17 cellular contexts compared by ENCODE assay signal in the genomic region with DNA sequence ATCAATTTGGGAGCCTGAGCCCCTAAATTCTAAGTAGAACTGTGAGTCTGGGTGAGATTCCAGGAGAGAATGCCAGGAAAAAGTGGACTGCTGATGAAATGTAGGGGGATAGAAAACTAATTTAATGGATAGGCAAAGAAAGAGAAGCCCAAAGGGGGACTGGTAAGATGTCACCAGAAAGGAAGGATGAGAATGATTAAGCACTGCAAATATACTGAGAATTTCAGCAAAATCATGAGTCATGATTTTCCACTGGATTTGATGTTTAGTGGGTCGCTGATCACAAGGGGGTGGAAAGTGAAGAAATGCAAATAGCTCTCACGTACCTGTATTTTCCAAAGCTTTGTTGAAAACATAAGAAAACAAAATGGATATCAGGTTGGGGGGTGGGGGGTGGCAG.
A peak's percentile ranks its signal among the peaks of the same experiment; 100 is the strongest.
DNase-seq lines count a peak whose midpoint lies in the region; ATAC-seq, FAIRE-seq and TF ChIP-seq lines count a peak whose summit lies in the region.
"Had no signal": no experiment of that assay in that cellular context is flagged by ENCODE, and none has a peak within 500 bp of the region (broad histone marks: within the 10 kb centered on the region; RNA-seq: fewer than 3 reads in every experiment).

No MANE protein-coding gene starts in this region.

- peak; percentile 25 to 69 for DNase-seq in A549 (ENCODE audit: low read depth in 1 of 2, low spot score in 1 of 2)
- DNase-seq in ELR (ENCODE audit: low read depth) = peak; percentile 73
- DNase-seq in SK-N-SH = no peak
- DNase-seq in fibroblast of mammary gland (ENCODE audit: low read depth) = peak; percentile 55
- DNase-seq in mesenteric fat pad (ENCODE audit: low spot score) = no peak
- DNase-seq: activated B cell treated with CpG ODN at 0.5 μM for 24 hours, left cardiac atrium, NCI-H187, NCI-H524 treated with DMSO at 0.1 percent for 48 hours, occipital lobe, PC-9 had no signal

- H3K27ac ChIP-seq in A549 (peak overlapping the region in 1 of 2 experiments; percentile 66; a peak in 4 of 6 replicates), SK-N-SH (ENCODE audit: low read depth in 2 of 2, low read length in 1 of 2) (peak overlapping the region in 1 of 2 experiments; percentile 46; a peak in 2 of 4 replicates)
- H3K27ac ChIP-seq: BLaER1, PC-9 had no signal

- CTCF ChIA-PET in A549 (lab: Yijun Ruan, JAX) = interaction anchor here (0.7 to 1.0 kb wide), 3 partner anchors 26 to 144 kb away, joined by 3 to 4 read pairs (median 3); no protein-coding TSS in a partner anchor
- CTCF ChIA-PET in SK-N-SH (lab: Yijun Ruan, JAX) = interaction anchor here (0.6 to 1.0 kb wide), 2 partner anchors 25 to 34 kb away, joined by 3 read pairs; no protein-coding TSS in a partner anchor

- H3K4me1 ChIP-seq in A549 (peaks cover 12% of the 10 kb centered on the region), SK-N-SH (ENCODE audit: control insufficient read depth in 1 of 2, insufficient read depth in 2 of 2, low read depth in 1 of 2, low read length in 1 of 2) (peaks cover 0 to 4% of the 10 kb centered on the region in 2 experiments; a peak in 1 of 4 replicates)

- H3K79me2 ChIP-seq in SK-N-SH (ENCODE audit: insufficient read depth) = no peaks in the 10 kb centered on the region

- H3K36me3 ChIP-seq in SK-N-SH (replicated peaks in 1 of 2; ENCODE audit: control insufficient read depth in 1 of 2, insufficient read depth in 2 of 2, low read length in 1 of 2) = no peaks in the 10 kb centered on the region

- H3K36me3 Mint-ChIP-seq in stimulated activated memory B cell treated with anti-CD40 and anti-IgM and Interleukin-4, amounts not matched to agents 10 μg/mL and 1 μg/mL and 100 μg/mL, for 72 hours = peaks cover 63% of the 10 kb centered on the region
- H3K36me3 Mint-ChIP-seq: stimulated activated effector memory CD8-positive, alpha-beta T cell treated with anti-CD3 and anti-CD28 coated beads, Interleukin-12 subunit alpha, Interleukin-12 subunit beta, amount 100 ng/mL, for 72 hours had no signal

- FAIRE-seq in A549 (lab: Jason Lieb, UNC) = no peak
- FAIRE-seq: H1 had no signal

- TF ChIP-seq RAD21 in A549 (conservative IDR thresholded peaks at IDR 0.05 in 1 of 2, IDR thresholded peaks at IDR 0.05 in 1 of 2) = no peak
- no peak for TF ChIP-seq RAD21 in SK-N-SH (IDR thresholded peaks at IDR 0.05; ENCODE audit: low read length)

- no peak overlapping the region for H3K4me3 Mint-ChIP-seq in stimulated activated memory B cell treated with anti-CD40 and anti-IgM and Interleukin-4, amounts not matched to agents 10 μg/mL and 1 μg/mL and 100 μg/mL, for 72 hours
- H3K4me3 Mint-ChIP-seq: activated B cell treated with CpG ODN at 0.5 μM for 24 hours; stimulated activated effector memory CD8-positive, alpha-beta T cell treated with anti-CD3 and anti-CD28 coated beads, Interleukin-12 subunit alpha, Interleukin-12 subunit beta, amount 100 ng/mL, for 72 hours had no signal

- H3K9ac ChIP-seq in SK-N-SH = no peak overlapping the region
- H3K9ac ChIP-seq: BLaER1 had no signal

- ATAC-seq in A549 = peak; percentile 73 to 76; a peak in 5 of 6 replicates
- no peak for ATAC-seq in HG03378 (IDR thresholded peaks at IDR 0.05; ENCODE audit: unreplicated experiment)
- no peak for ATAC-seq in HG03469 (IDR thresholded peaks at IDR 0.05; ENCODE audit: unreplicated experiment)
- ATAC-seq in stimulated activated memory B cell treated with anti-CD40 and anti-IgM and Interleukin-4, amounts not matched to agents 10 μg/mL and 1 μg/mL and 100 μg/mL, for 72 hours = no peak
- ATAC-seq: left cardiac atrium; stimulated activated effector memory CD8-positive, alpha-beta T cell treated with anti-CD3 and anti-CD28 coated beads, Interleukin-12 subunit alpha, Interleukin-12 subunit beta, amount 100 ng/mL, for 72 hours had no signal

- no peaks in the 10 kb centered on the region for H3K9me3 Mint-ChIP-seq in stimulated activated memory B cell treated with anti-CD40 and anti-IgM and Interleukin-4, amounts not matched to agents 10 μg/mL and 1 μg/mL and 100 μg/mL, for 72 hours
- H3K9me3 Mint-ChIP-seq: activated B cell treated with CpG ODN at 0.5 μM for 24 hours; stimulated activated effector memory CD8-positive, alpha-beta T cell treated with anti-CD3 and anti-CD28 coated beads, Interleukin-12 subunit alpha, Interleukin-12 subunit beta, amount 100 ng/mL, for 72 hours had no signal

- peak overlapping the region; percentile 30; the same call in 2 of the 3 replicates for H3K4me2 ChIP-seq in A549
- H3K4me2 ChIP-seq in SK-N-SH = peak overlapping the region; percentile 19; the same call in 1 of the 2 replicates
- H3K4me2 ChIP-seq: BLaER1, PC-9 had no signal

- H3K4me3 ChIP-seq in A549 (no peak overlapping the region), SK-N-SH (ENCODE audit: low read depth in 2 of 2, low read length in 1 of 2) (no peak overlapping the region), fibroblast of mammary gland (ENCODE audit: control insufficient read depth, low read depth, low read length) (no peak overlapping the region)
- H3K4me3 ChIP-seq: BLaER1, PC-9 had no signal

- WGBS in A549 (ENCODE audit: missing lambda C conversion rate) = 9% methylated on average over 2 of the region's 2 CpGs
- WGBS in SK-N-SH (ENCODE audit: low lambda C conversion rate) = 24% methylated on average over 2 of the region's 2 CpGs

- no peaks in the 10 kb centered on the region for H4K20me1 ChIP-seq in SK-N-SH (ENCODE audit: insufficient read depth)
- H4K20me1 ChIP-seq: BLaER1 had no signal

- H3K27ac Mint-ChIP-seq in stimulated activated memory B cell treated with anti-CD40 and anti-IgM and Interleukin-4, amounts not matched to agents 10 μg/mL and 1 μg/mL and 100 μg/mL, for 72 hours = no peak overlapping the region
- H3K27ac Mint-ChIP-seq: activated B cell treated with CpG ODN at 0.5 μM for 24 hours; stimulated activated effector memory CD8-positive, alpha-beta T cell treated with anti-CD3 and anti-CD28 coated beads, Interleukin-12 subunit alpha, Interleukin-12 subunit beta, amount 100 ng/mL, for 72 hours had no signal

- H3F3A ChIP-seq in SK-N-SH (replicated peaks; ENCODE audit: insufficient read depth) = no peaks in the 10 kb centered on the region

- peaks cover 4% of the 10 kb centered on the region for H3K4me1 Mint-ChIP-seq in stimulated activated memory B cell treated with anti-CD40 and anti-IgM and Interleukin-4, amounts not matched to agents 10 μg/mL and 1 μg/mL and 100 μg/mL, for 72 hours
- H3K4me1 Mint-ChIP-seq: activated B cell treated with CpG ODN at 0.5 μM for 24 hours had no signal

- H3K27me3 Mint-ChIP-seq in stimulated activated memory B cell treated with anti-CD40 and anti-IgM and Interleukin-4, amounts not matched to agents 10 μg/mL and 1 μg/mL and 100 μg/mL, for 72 hours = no peaks in the 10 kb centered on the region
- H3K27me3 Mint-ChIP-seq: activated B cell treated with CpG ODN at 0.5 μM for 24 hours had no signal

- H2AFZ ChIP-seq in SK-N-SH (ENCODE audit: low read depth) = peak overlapping the region; percentile 12; the same call in 1 of the 2 replicates
- H2AFZ ChIP-seq: PC-9 had no signal

- no peak for TF ChIP-seq EP300 in A549 (IDR thresholded peaks at IDR 0.05)
- peak in 1 of 2 experiments; percentile 56; a peak in 1 of 4 replicates for TF ChIP-seq EP300 in SK-N-SH (IDR thresholded peaks at IDR 0.05; ENCODE audit: borderline replicate concordance in 1 of 2, low read depth in 1 of 2, low read length in 1 of 2)

- POLR2A ChIA-PET in A549 (lab: Yijun Ruan, JAX) = no interaction called here
- POLR2A ChIA-PET in SK-N-SH (lab: Yijun Ruan, JAX) = no interaction called here

- no peaks in the 10 kb centered on the region; the same call in 1 of the 2 replicates for H3K9me2 ChIP-seq in SK-N-SH

- H3K27me3 ChIP-seq in SK-N-SH (ENCODE audit: insufficient read depth) = no peaks in the 10 kb centered on the region
- H3K27me3 ChIP-seq: BLaER1 had no signal

- H3K9me3 ChIP-seq in A549 (no peaks in the 10 kb centered on the region), SK-N-SH (no peaks in the 10 kb centered on the region)
- H3K9me3 ChIP-seq: BLaER1 had no signal

- no peak for TF ChIP-seq CTCF in A549 (IDR thresholded peaks at IDR 0.05)
- no peak for TF ChIP-seq CTCF in SK-N-SH (IDR thresholded peaks at IDR 0.05)
- TF ChIP-seq CTCF in fibroblast of mammary gland (conservative IDR thresholded peaks at IDR 0.05; ENCODE audit: control insufficient read depth, insufficient read depth, low read depth, low read length) = no peak

- TF ChIP-seq POLR2A in A549 (IDR thresholded peaks at IDR 0.05; ENCODE audit: low read length) = no peak

TF ChIP-seq in A549, 52 proteins besides CTCF, POLR2A, EP300 and RAD21 (continues in another document):
- TF ChIP-seq EHF (CRISPR knock-in tag; IDR thresholded peaks at IDR 0.05) (no peak), RCOR1 (IDR thresholded peaks at IDR 0.05; ENCODE audit: low read depth, low read length) (no peak), SMC3 (IDR thresholded peaks at IDR 0.05) (no peak), PHF8 (IDR thresholded peaks at IDR 0.05; ENCODE audit: borderline replicate concordance, low read depth) (no peak), JUNB (IDR thresholded peaks at IDR 0.05) (0 out of 2 replicates have a peak, but pooled peaks have one; percentile 20), FOSB (CRISPR knock-in tag; IDR thresholded peaks at IDR 0.05) (no peak), ZSCAN20 (CRISPR knock-in tag; IDR thresholded peaks at IDR 0.05) (no peak), MAX (IDR thresholded peaks at IDR 0.05) (no peak), RARB (CRISPR knock-in tag; IDR thresholded peaks at IDR 0.05) (no peak)

TF ChIP-seq in SK-N-SH, 30 proteins besides CTCF, POLR2A, EP300 and RAD21 (continues in another document):
- TF ChIP-seq FOXJ3 (CRISPR knock-in tag; IDR thresholded peaks at IDR 0.05) = no peak
- no peak for TF ChIP-seq USF2 (IDR thresholded peaks at IDR 0.05; ENCODE audit: borderline replicate concordance, low read depth, low read length)
- TF ChIP-seq, protein P1, sequence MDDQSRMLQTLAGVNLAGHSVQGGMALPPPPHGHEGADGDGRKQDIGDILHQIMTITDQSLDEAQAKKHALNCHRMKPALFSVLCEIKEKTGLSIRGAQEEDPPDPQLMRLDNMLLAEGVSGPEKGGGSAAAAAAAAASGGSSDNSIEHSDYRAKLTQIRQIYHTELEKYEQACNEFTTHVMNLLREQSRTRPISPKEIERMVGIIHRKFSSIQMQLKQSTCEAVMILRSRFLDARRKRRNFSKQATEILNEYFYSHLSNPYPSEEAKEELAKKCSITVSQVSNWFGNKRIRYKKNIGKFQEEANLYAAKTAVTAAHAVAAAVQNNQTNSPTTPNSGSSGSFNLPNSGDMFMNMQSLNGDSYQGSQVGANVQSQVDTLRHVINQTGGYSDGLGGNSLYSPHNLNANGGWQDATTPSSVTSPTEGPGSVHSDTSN (IDR thresholded peaks at IDR 0.05) = peak; percentile 81
- no peak for TF ChIP-seq NFIC (IDR thresholded peaks at IDR 0.05; ENCODE audit: borderline replicate concordance)
- TF ChIP-seq TCF12 (IDR thresholded peaks at IDR 0.05) = 0 out of 2 replicates have a peak, but pooled peaks have one; percentile 32

Comparison
In these comparisons a context has a peak if more than half of its experiments do, and no peak if none do; other contexts are left out.
1. ATAC-seq: peak in A549 (2 of 2); none in HG03378 (single experiment), HG03469 (single experiment) and stimulated activated memory B cell treated with anti-CD40 and anti-IgM and Interleukin-4, amounts not matched to agents 10 μg/mL and 1 μg/mL and 100 μg/mL, for 72 hours (single experiment).
2. DNase-seq: peak in A549 (2 of 2), ELR (single experiment) and fibroblast of mammary gland (single experiment); none in SK-N-SH (single experiment) and mesenteric fat pad (single experiment).